In genomic region chr2:138327967-138328366, GRCh38 we compare ENCODE assay signal across 14 cellular contexts.
"Had no signal": no experiment of that assay in that cellular context is flagged by ENCODE, and none has a peak within 500 bp of the region (broad histone marks: within the 10 kb centered on the region; RNA-seq: fewer than 3 reads in every experiment).

No MANE protein-coding gene starts in this region.

- H3K4me3 ChIP-seq: esophagus squamous epithelium, gastrocnemius medialis, heart right ventricle, skin epidermis, stomach had no signal

- H3K27me3 ChIP-seq: esophagus squamous epithelium, gastrocnemius medialis, heart right ventricle, neutrophil, stomach had no signal

- H3K4me1 ChIP-seq: esophagus squamous epithelium, gastrocnemius medialis, heart right ventricle, stomach had no signal

- H3K36me3 ChIP-seq: esophagus squamous epithelium, gastrocnemius medialis, heart right ventricle, neutrophil, stomach had no signal

- ATAC-seq: effector memory CD8-positive, alpha-beta T cell; gastrocnemius medialis; heart right ventricle; left lobe of liver; naive thymus-derived CD8-positive, alpha-beta T cell; sciatic nerve had no signal

- H3K9me3 ChIP-seq: esophagus squamous epithelium, gastrocnemius medialis, heart right ventricle, neutrophil, stomach had no signal

- H3K27ac ChIP-seq: esophagus squamous epithelium, gastrocnemius medialis, heart right ventricle, neutrophil, skin epidermis, stomach had no signal

- DNase-seq: effector memory CD8-positive, alpha-beta T cell; esophagus squamous epithelium; gastrocnemius medialis; heart right ventricle; hypothalamus; islet precursor cell; mammary epithelial cell; naive thymus-derived CD8-positive, alpha-beta T cell; stimulated activated naive CD4-positive, alpha-beta T cell; stomach had no signal
